ENCODE assay signal across 16 cellular contexts in genomic region chr2:225735844-225736243, GRCh38.
DNase-seq lines count a peak whose midpoint lies in the region; ATAC-seq and TF ChIP-seq lines count a peak whose summit lies in the region.
"Had no signal": no experiment of that assay in that cellular context is flagged by ENCODE, and none has a peak within 500 bp of the region (broad histone marks: within the 10 kb centered on the region; RNA-seq: fewer than 3 reads in every experiment).

No MANE protein-coding gene starts in this region.

- no peaks in the 10 kb centered on the region; the same call in 1 of the 2 replicates for H3K9me3 ChIP-seq in AG04450 (ENCODE audit: control insufficient read depth, insufficient read depth, low read length)
- H3K9me3 ChIP-seq: tibial artery had no signal

- ATAC-seq in HG02798 (IDR thresholded peaks at IDR 0.05; ENCODE audit: poor library complexity, unreplicated experiment) (no peak), GM18867 (IDR thresholded peaks at IDR 0.05; ENCODE audit: unreplicated experiment) (no peak), GM19397 (IDR thresholded peaks at IDR 0.05; ENCODE audit: unreplicated experiment) (no peak)
- ATAC-seq: effector memory CD8-positive, alpha-beta T cell; GM12878 had no signal

- peak; percentile 70 for DNase-seq in AG04450 (ENCODE audit: low read depth, low spot score)
- peak; percentile 74 for DNase-seq in HT-29 (ENCODE audit: low spot score)
- peak; percentile 70 for DNase-seq in astrocyte of the cerebellum (ENCODE audit: low read depth)
- DNase-seq in iris pigment epithelial cell (ENCODE audit: low read depth): peak; percentile 96
- DNase-seq in NCI-H526 (lab: John Stamatoyannopoulos, UW): no peak
- DNase-seq: activated CD4-positive, alpha-beta T cell treated with anti-CD3 and anti-CD28 coated beads, Interleukin-2, amount 50 U/mL, for 4 hours; activated naive CD4-positive, alpha-beta T cell treated with anti-CD3 and anti-CD28 coated beads, Interleukin-2, amount 50 U/mL, for 16 hours; effector memory CD8-positive, alpha-beta T cell; left cardiac atrium; NCI-H2227 treated with DMSO at 0.1 percent for 48 hours; tibial artery had no signal

- CTCF ChIA-PET in AG04450 (lab: Charles Lee): no interaction called here

- POLR2A ChIA-PET in AG04450 (lab: Yijun Ruan, JAX): interaction anchor here (0.6 kb wide), 1 partner anchor 153 kb away, joined by 3 read pairs; no protein-coding TSS in a partner anchor

- in situ Hi-C loops in astrocyte of the cerebellum (cut with HindIII; ENCODE audit: low sequenced_read_pairs): no loop called here

- H3K27me3 ChIP-seq in AG04450 (ENCODE audit: control insufficient read depth, insufficient read depth, low read length): no peaks in the 10 kb centered on the region
- H3K27me3 ChIP-seq: tibial artery had no signal

- H3K27ac ChIP-seq in AG04450 (ENCODE audit: low read depth, low read length): no peak overlapping the region
- H3K27ac ChIP-seq: C4-2B, tibial artery had no signal

- TF ChIP-seq CTCF in AG04450 (IDR thresholded peaks at IDR 0.05; ENCODE audit: low read depth, low read length) (no peak), astrocyte of the cerebellum (IDR thresholded peaks at IDR 0.05; ENCODE audit: low read depth, low read length, missing control alignments) (no peak)

- H3K4me3 ChIP-seq in AG04450 (ENCODE audit: low read depth, low read length) (no peak overlapping the region), astrocyte of the cerebellum (ENCODE audit: low read depth, low read length) (no peak overlapping the region)
- H3K4me3 ChIP-seq: GM12878, tibial artery had no signal

Comparison
In these comparisons a context has a peak if more than half of its experiments do, and no peak if none do; other contexts are left out.
1. DNase-seq: peak in AG04450 (single experiment), HT-29 (single experiment), astrocyte of the cerebellum (single experiment) and iris pigment epithelial cell (single experiment); none in NCI-H526 (0 of 2).